Comparison of ENCODE assay signal across 8 cellular contexts in the genomic region with DNA sequence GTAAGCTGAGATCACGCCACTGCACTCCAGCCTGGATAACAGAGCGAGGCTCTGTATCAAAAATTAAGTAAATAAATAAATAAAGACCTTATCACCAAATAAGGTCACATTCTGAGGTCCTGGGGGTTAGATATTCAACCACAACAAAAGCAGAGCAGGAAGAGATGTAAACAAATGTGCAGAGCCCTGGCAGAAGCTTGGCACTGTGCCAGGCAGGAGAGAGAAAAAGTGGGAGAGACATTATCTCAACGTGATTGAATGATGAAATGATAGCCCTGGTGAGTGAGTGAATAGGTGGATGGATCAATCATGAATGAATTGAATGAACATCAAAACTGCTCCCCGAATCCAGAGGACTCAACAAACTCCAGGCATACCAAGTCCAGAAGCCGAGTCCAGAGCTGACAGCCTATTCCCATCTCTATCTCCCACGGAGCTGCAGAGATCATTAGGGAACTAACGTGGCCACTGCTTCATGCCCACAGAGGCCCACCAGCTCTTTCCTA.
A peak's percentile ranks its signal among the peaks of the same experiment; 100 is the strongest.
DNase-seq lines count a peak whose midpoint lies in the region; ATAC-seq and TF ChIP-seq lines count a peak whose summit lies in the region.

No MANE protein-coding gene starts in this region.

- no peak overlapping the region for H3K4me3 Mint-ChIP-seq in activated CD8-positive, alpha-beta T cell treated with anti-CD3 and anti-CD28 coated beads, Interleukin-2, amount 10 ng/mL, durations not matched to agents 7 days and 5 days

- peak overlapping the region; percentile 97 to 99 for H2BK12ac ChIP-seq in mesenchymal stem cell (ENCODE audit: low read length in 2 of 2)

- no peak overlapping the region for H3K23ac ChIP-seq in mesenchymal stem cell (ENCODE audit: low read length in 2 of 2)

- peak overlapping the region; percentile 87 to 96 for H3K18ac ChIP-seq in mesenchymal stem cell (ENCODE audit: low read depth in 1 of 2, low read length in 2 of 2)

- no peaks in the 10 kb centered on the region for H3K27me3 Mint-ChIP-seq in activated CD8-positive, alpha-beta T cell treated with anti-CD3 and anti-CD28 coated beads, Interleukin-2, amount 10 ng/mL, durations not matched to agents 7 days and 5 days (ENCODE audit: low read depth)

- H3K14ac ChIP-seq in mesenchymal stem cell (ENCODE audit: low read length in 2 of 2): no peak overlapping the region

- H3K27ac Mint-ChIP-seq in activated CD8-positive, alpha-beta T cell treated with anti-CD3 and anti-CD28 coated beads, Interleukin-2, amount 10 ng/mL, durations not matched to agents 7 days and 5 days: peak overlapping the region; percentile 41

- no peak overlapping the region for H3K4me2 ChIP-seq in mesenchymal stem cell (ENCODE audit: low read length, poor library complexity, severe bottlenecking)

- no peaks in the 10 kb centered on the region for H3K9me3 Mint-ChIP-seq in activated CD8-positive, alpha-beta T cell treated with anti-CD3 and anti-CD28 coated beads, Interleukin-2, amount 10 ng/mL, durations not matched to agents 7 days and 5 days (ENCODE audit: insufficient read depth)

- peak overlapping the region; percentile 100 for H4K91ac ChIP-seq in mesenchymal stem cell (ENCODE audit: low read length)

- intact Hi-C loops in heart right ventricle (cut with DNase I): loop anchor here in 5 of 10 donors (5.0 to 10.0 kb wide), 7 partner anchors 56 to 483 kb away; a partner anchor contains a TSS
- intact Hi-C loops in left cardiac atrium (cut with DNase I): loop anchor here in 1 of 2 donors (5.0 kb wide), 1 partner anchor 99 kb away; no protein-coding TSS in a partner anchor
- intact Hi-C loops in aorta (cut with DNase I): no loop called here

- H3K4me3 ChIP-seq in heart right ventricle: peak overlapping the region in 1 of 10 donors; percentile 47
- no peak overlapping the region for H3K4me3 ChIP-seq in mesenchymal stem cell (ENCODE audit: insufficient read depth in 1 of 2, low read depth in 1 of 2, low read length in 2 of 2)
- H3K4me3 ChIP-seq in aorta (ENCODE audit: low read length in 2 of 2): no peak overlapping the region

- H2AK5ac ChIP-seq in mesenchymal stem cell (ENCODE audit: low read length, severe bottlenecking): peak overlapping the region; percentile 82

- H3K27ac ChIP-seq in heart right ventricle (peak overlapping the region; percentile 83 to 98 (median 88)), mesenchymal stem cell (ENCODE audit: low read length, poor library complexity, severe bottlenecking) (peak overlapping the region; percentile 92), aorta (ENCODE audit: low read depth in 1 of 2, low read length in 2 of 2) (peak overlapping the region; percentile 18 to 55)

- no peak overlapping the region for H2AFZ ChIP-seq in mesenchymal stem cell (ENCODE audit: low read depth, low read length)

- peaks cover 2% of the 10 kb centered on the region for H3K36me3 Mint-ChIP-seq in activated CD8-positive, alpha-beta T cell treated with anti-CD3 and anti-CD28 coated beads, Interleukin-2, amount 10 ng/mL, durations not matched to agents 7 days and 5 days (ENCODE audit: low read depth)

- no peak for TF ChIP-seq CTCF in heart right ventricle (IDR thresholded peaks at IDR 0.05)

- H3K36me3 ChIP-seq in heart right ventricle: no peaks in the 10 kb centered on the region
- no peaks in the 10 kb centered on the region for H3K36me3 ChIP-seq in mesenchymal stem cell (ENCODE audit: control insufficient read depth in 1 of 2, insufficient read depth in 2 of 2, low read depth in 1 of 2, low read length in 2 of 2)
- no peaks in the 10 kb centered on the region for H3K36me3 ChIP-seq in aorta (ENCODE audit: control insufficient read depth in 1 of 2, insufficient read depth in 2 of 2, low read length in 1 of 2)

- H3K4me1 ChIP-seq in heart right ventricle (peaks cover 15 to 86% (median 54%) of the 10 kb centered on the region in 9 donors), mesenchymal stem cell (ENCODE audit: control insufficient read depth, insufficient read depth, low read depth, low read length) (peaks cover 42% of the 10 kb centered on the region), aorta (ENCODE audit: control insufficient read depth in 1 of 2, insufficient read depth in 2 of 2, low read length in 2 of 2) (peaks cover 6% of the 10 kb centered on the region in 2 donors)

- CTCF ChIA-PET in activated CD8-positive, alpha-beta T cell treated with anti-CD3 and anti-CD28 coated beads, Interleukin-2, amount 10 ng/mL, durations not matched to agents 7 days and 5 days (lab: Charles Lee): interaction anchor here (0.8 to 4.1 kb wide), 11 partner anchors 8 to 377 kb away, joined by 3 to 28 read pairs (median 7); no protein-coding TSS in a partner anchor

- H3K27me3 ChIP-seq in heart right ventricle: no peaks in the 10 kb centered on the region
- H3K27me3 ChIP-seq in mesenchymal stem cell (ENCODE audit: control insufficient read depth in 1 of 2, insufficient read depth in 1 of 2, low read length in 2 of 2): no peaks in the 10 kb centered on the region
- H3K27me3 ChIP-seq in aorta (ENCODE audit: control insufficient read depth in 1 of 2, insufficient read depth in 2 of 2, low read length in 1 of 2): no peaks in the 10 kb centered on the region

- 67 to 73% methylated on average over 7 of the region's 7 CpGs for WGBS in heart right ventricle, 2 donors
- 76% methylated on average over 5 of the region's 7 CpGs for WGBS in mesenchymal stem cell
- WGBS in aorta, 2 donors: 86 to 91% methylated on average over 7 of the region's 7 CpGs

- H3K4ac ChIP-seq in mesenchymal stem cell (ENCODE audit: low read depth in 1 of 2, low read length in 2 of 2): peak overlapping the region; percentile 88 to 90

- POLR2A ChIA-PET in activated CD8-positive, alpha-beta T cell treated with anti-CD3 and anti-CD28 coated beads, Interleukin-2, amount 10 ng/mL, durations not matched to agents 7 days and 5 days (lab: Charles Lee): interaction anchor here (2.4 to 4.6 kb wide), 4 partner anchors 15 to 367 kb away, joined by 8 to 56 read pairs (median 30); a partner anchor contains a TSS

- H2BK120ac ChIP-seq in mesenchymal stem cell (ENCODE audit: low read depth, low read length): peak overlapping the region; percentile 58

- DNase-seq in heart right ventricle (no peak), left cardiac atrium (no peak), mesenchymal stem cell (no peak), aorta (peak in 1 of 2 donors; percentile 68), midbrain (lab: John Stamatoyannopoulos, UW) (no peak), AG08396 (ENCODE audit: low spot score) (no peak)
- no peak for DNase-seq in activated CD8-positive, alpha-beta T cell treated with anti-CD3 and anti-CD28 coated beads, Interleukin-2, amount 10 ng/mL, durations not matched to agents 7 days and 5 days

- ATAC-seq in heart right ventricle (no peak), left cardiac atrium (no peak), aorta (ENCODE audit: low FRiP score) (no peak), GM18909 (IDR thresholded peaks at IDR 0.05; ENCODE audit: poor library complexity, unreplicated experiment) (no peak)
- ATAC-seq in activated CD8-positive, alpha-beta T cell treated with anti-CD3 and anti-CD28 coated beads, Interleukin-2, amount 10 ng/mL, durations not matched to agents 7 days and 5 days: no peak

- no peak overlapping the region for H2BK15ac ChIP-seq in mesenchymal stem cell (ENCODE audit: low read depth, poor library complexity, severe bottlenecking)

- H2BK5ac ChIP-seq in mesenchymal stem cell (ENCODE audit: low read depth, low read length, poor library complexity, severe bottlenecking): peak overlapping the region; percentile 9

- H3K9ac ChIP-seq in mesenchymal stem cell (ENCODE audit: low read length): peak overlapping the region; percentile 80

- H3K79me1 ChIP-seq in mesenchymal stem cell (replicated peaks; ENCODE audit: low read length, poor library complexity, severe bottlenecking): no peaks in the 10 kb centered on the region

- peak overlapping the region; percentile 95 for H4K8ac ChIP-seq in mesenchymal stem cell (ENCODE audit: low read length)

- H3K9me3 ChIP-seq in heart right ventricle: no peaks in the 10 kb centered on the region
- H3K9me3 ChIP-seq in mesenchymal stem cell (ENCODE audit: control insufficient read depth, low read length): no peaks in the 10 kb centered on the region
- no peaks in the 10 kb centered on the region for H3K9me3 ChIP-seq in aorta (ENCODE audit: control insufficient read depth, low read length)

- H3K4me1 Mint-ChIP-seq in activated CD8-positive, alpha-beta T cell treated with anti-CD3 and anti-CD28 coated beads, Interleukin-2, amount 10 ng/mL, durations not matched to agents 7 days and 5 days (ENCODE audit: low read depth): peaks cover 70% of the 10 kb centered on the region

Comparison
In these comparisons a context has a peak if more than half of its experiments do, and no peak if none do; other contexts are left out.
1. H3K27ac ChIP-seq: peak in every context shown above with its lines; median percentile 92 in mesenchymal stem cell; 88 in heart right ventricle; 36 in aorta.